In genomic region chr1:9293512-9294439, GRCh38 we compare ENCODE assay signal across 8 cellular contexts. TPM values are rescaled to one million over a fixed set of nuclear protein-coding genes. Genes with fewer than 3 reads are reported as not detected.
DNase-seq lines count a peak whose midpoint lies in the region; ATAC-seq, FAIRE-seq and TF ChIP-seq lines count a peak whose summit lies in the region.

No MANE protein-coding gene starts in this region.

- peaks cover 3% of the 10 kb centered on the region for H3K9me3 Mint-ChIP-seq in astrocyte (ENCODE audit: unreplicated experiment)

- no peak overlapping the region for H3K27ac Mint-ChIP-seq in astrocyte (ENCODE audit: unreplicated experiment)

- peak overlapping the region; percentile 83 for H3K27ac ChIP-seq in astrocyte (ENCODE audit: low read depth, low read length)

- no peak for ATAC-seq in HG03159 (IDR thresholded peaks at IDR 0.05; ENCODE audit: unreplicated experiment)

- DNase-seq in NCI-H82 (lab: John Stamatoyannopoulos, UW) (peak; percentile 42), NCI-H82 treated with DMSO at 0.1 percent for 48 hours (lab: John Stamatoyannopoulos, UW; ENCODE audit: unreplicated experiment) (no peak), RCC 7860 (ENCODE audit: low spot score) (peak; percentile 39), astrocyte (ENCODE audit: low read depth) (peak; percentile 75), kidney epithelial cell (ENCODE audit: low read depth) (no peak), NCI-H1048 (lab: John Stamatoyannopoulos, UW) (no peak)
- DNase-seq in stimulated activated naive CD4-positive, alpha-beta T cell (lab: John Stamatoyannopoulos, UW): peak in 5 of 6 experiments; percentile 14 to 70 (median 36)

- no peak for FAIRE-seq in RCC 7860 (lab: Jason Lieb, UNC)
- no peak for FAIRE-seq in astrocyte (lab: Jason Lieb, UNC)

- H3K4me2 ChIP-seq in astrocyte (ENCODE audit: low read length): peak overlapping the region; percentile 100

- peaks cover 8% of the 10 kb centered on the region for H3K36me3 Mint-ChIP-seq in astrocyte (ENCODE audit: low read depth, unreplicated experiment)

- H3K36me3 ChIP-seq in astrocyte (ENCODE audit: insufficient read depth, low read length): peaks cover 3% of the 10 kb centered on the region
- H3K36me3 ChIP-seq in kidney epithelial cell (ENCODE audit: control insufficient read depth, insufficient read depth, low read length): no peaks in the 10 kb centered on the region

- peak overlapping the region; percentile 12 for H2AFZ ChIP-seq in astrocyte (ENCODE audit: low read depth, low read length)

- H3K27me3 Mint-ChIP-seq in astrocyte (ENCODE audit: low read depth, unreplicated experiment): no peaks in the 10 kb centered on the region

- peaks cover 53% of the 10 kb centered on the region for H4K20me1 ChIP-seq in astrocyte (ENCODE audit: insufficient read depth, low read length)

- peak overlapping the region; percentile 99 for H3K4me3 ChIP-seq in astrocyte (ENCODE audit: insufficient read depth, low read depth, low read length)
- peak overlapping the region; percentile 92 for H3K4me3 ChIP-seq in kidney epithelial cell (ENCODE audit: low read depth, low read length)

- H3K9me3 ChIP-seq in astrocyte (ENCODE audit: insufficient read depth, low read depth, low read length): no peaks in the 10 kb centered on the region

- H3K4me3 Mint-ChIP-seq in astrocyte (ENCODE audit: unreplicated experiment): no peak overlapping the region

- H3K79me2 ChIP-seq in astrocyte (ENCODE audit: insufficient read depth, low read length): peaks cover 54% of the 10 kb centered on the region

- TF ChIP-seq CTCF in astrocyte (IDR thresholded peaks at IDR 0.05; ENCODE audit: insufficient read depth, low read depth, low read length): no peak
- no peak for TF ChIP-seq CTCF in kidney epithelial cell (IDR thresholded peaks at IDR 0.05; ENCODE audit: insufficient read depth, low read length, poor library complexity, severe bottlenecking)

- H3K27me3 ChIP-seq in astrocyte (ENCODE audit: insufficient read depth, low read length) (no peaks in the 10 kb centered on the region), kidney epithelial cell (ENCODE audit: control insufficient read depth, insufficient read depth, low read length) (no peaks in the 10 kb centered on the region)

- H3K4me1 ChIP-seq in astrocyte (ENCODE audit: insufficient read depth, low read length): peaks cover 36% of the 10 kb centered on the region

- peak overlapping the region; percentile 98 for H3K9ac ChIP-seq in astrocyte (ENCODE audit: low read length)

- H3K4me1 Mint-ChIP-seq in astrocyte (ENCODE audit: low read depth, unreplicated experiment): peaks cover 29% of the 10 kb centered on the region

RNA-seq across cellular contexts. Expression of gene SPSB1, which starts 1.1 kb away (rescaled TPM):
- total RNA-seq in astrocyte (53.5 and 56.7 TPM in 2 replicates), kidney epithelial cell (60.0 and 73.7 TPM in 2 replicates)

RNA-seq across cellular contexts. Expression of gene H6PD, which starts 59.2 kb away (rescaled TPM):
- total RNA-seq in astrocyte: 13.9 and 18.9 TPM in 2 replicates
- 24.4 and 26.3 TPM in 2 replicates for total RNA-seq in kidney epithelial cell

Comparison
In these comparisons a context has a peak if more than half of its experiments do, and no peak if none do; other contexts are left out.
1. DNase-seq: peak in NCI-H82 (single experiment), RCC 7860 (single experiment), astrocyte (single experiment) and stimulated activated naive CD4-positive, alpha-beta T cell (5 of 6); none in NCI-H82 treated with DMSO at 0.1 percent for 48 hours (single experiment), kidney epithelial cell (single experiment) and NCI-H1048 (single experiment).